In the genomic region with DNA sequence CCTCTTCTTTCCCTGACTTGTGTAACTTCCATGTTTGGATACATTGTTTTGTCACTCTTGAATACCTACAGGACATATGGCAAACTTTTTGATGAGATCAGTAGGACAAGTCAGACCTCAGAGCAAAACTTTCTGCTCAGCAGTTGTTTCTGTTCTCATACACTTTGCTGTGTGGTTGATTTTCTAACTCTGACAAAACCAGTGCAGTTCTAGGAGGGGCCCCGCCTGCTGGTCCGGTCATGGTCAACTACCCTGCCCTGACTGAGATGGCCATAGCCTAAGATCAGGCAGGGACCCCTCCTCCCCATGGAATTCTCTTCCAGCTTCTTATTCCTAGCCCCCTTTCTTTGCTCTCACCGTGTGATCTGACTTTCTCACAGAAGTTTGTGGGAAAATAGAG, we compare ENCODE assay signal across 19 cellular contexts.
DNase-seq lines count a peak whose midpoint lies in the region; ATAC-seq and TF ChIP-seq lines count a peak whose summit lies in the region.
"Had no signal": no experiment of that assay in that cellular context is flagged by ENCODE, and none has a peak within 500 bp of the region (broad histone marks: within the 10 kb centered on the region; RNA-seq: fewer than 3 reads in every experiment).

No MANE protein-coding gene starts in this region.

- H3K27ac Mint-ChIP-seq in activated naive CD8-positive, alpha-beta T cell treated with anti-CD3 and anti-CD28 coated beads for 36 hours, result no peak overlapping the region
- H3K27ac Mint-ChIP-seq: activated naive CD8-positive, alpha-beta T cell; neural progenitor cell had no signal

- H3K27me3 Mint-ChIP-seq in activated naive CD8-positive, alpha-beta T cell treated with anti-CD3 and anti-CD28 coated beads for 36 hours, result peaks cover 14% of the 10 kb centered on the region

- H3K36me3 Mint-ChIP-seq in activated naive CD8-positive, alpha-beta T cell treated with anti-CD3 and anti-CD28 coated beads for 36 hours, result no peaks in the 10 kb centered on the region
- H3K36me3 Mint-ChIP-seq: activated naive CD8-positive, alpha-beta T cell; neural progenitor cell had no signal

- no peaks in the 10 kb centered on the region for H3K9me3 Mint-ChIP-seq in activated naive CD8-positive, alpha-beta T cell treated with anti-CD3 and anti-CD28 coated beads for 36 hours
- H3K9me3 Mint-ChIP-seq: neural progenitor cell had no signal

- H3K9ac ChIP-seq in SK-N-MC (ENCODE audit: insufficient read length) (peak overlapping the region; percentile 35), skeletal muscle satellite cell (ENCODE audit: low read depth, low read length) (peak overlapping the region; percentile 31)
- H3K9ac ChIP-seq: neural progenitor cell had no signal

- no peak overlapping the region for H3K27ac ChIP-seq in SK-N-MC
- H3K27ac ChIP-seq: neural progenitor cell, psoas muscle had no signal

- no peaks in the 10 kb centered on the region for H3K4me1 Mint-ChIP-seq in activated naive CD8-positive, alpha-beta T cell treated with anti-CD3 and anti-CD28 coated beads for 36 hours

- H3K27me3 ChIP-seq in skeletal muscle satellite cell (ENCODE audit: control insufficient read depth, insufficient read depth, low read length), result no peaks in the 10 kb centered on the region
- H3K27me3 ChIP-seq: neural progenitor cell had no signal

- no peak overlapping the region for H3K4me3 Mint-ChIP-seq in activated naive CD8-positive, alpha-beta T cell treated with anti-CD3 and anti-CD28 coated beads for 36 hours
- H3K4me3 Mint-ChIP-seq: activated naive CD8-positive, alpha-beta T cell; neural progenitor cell had no signal

- H3K4me2 ChIP-seq in skeletal muscle satellite cell (ENCODE audit: low read length), result no peak overlapping the region
- H3K4me2 ChIP-seq: neural progenitor cell, smooth muscle cell had no signal

- no peaks in the 10 kb centered on the region for H3K9me3 ChIP-seq in SK-N-MC (ENCODE audit: low read depth, low read length)
- H3K9me3 ChIP-seq in skeletal muscle satellite cell (replicated peaks; ENCODE audit: low read length), result no peaks in the 10 kb centered on the region
- H3K9me3 ChIP-seq: psoas muscle had no signal

- H3K4me1 ChIP-seq in skeletal muscle satellite cell (ENCODE audit: control insufficient read depth, insufficient read depth, low read length), result peaks cover 51% of the 10 kb centered on the region
- H3K4me1 ChIP-seq: neural progenitor cell had no signal

- peak; percentile 42 for ATAC-seq in HG02798 (IDR thresholded peaks at IDR 0.05; ENCODE audit: poor library complexity, unreplicated experiment)
- ATAC-seq: HCT116, K562, left lobe of liver, psoas muscle had no signal

- peak; percentile 9 for TF ChIP-seq CTCF in fibroblast of the aortic adventitia (IDR thresholded peaks at IDR 0.05; ENCODE audit: insufficient read depth, low read length)

- DNase-seq in SK-N-MC (ENCODE audit: low read depth, low spot score), result no peak
- no peak for DNase-seq in fibroblast of the aortic adventitia (ENCODE audit: low read depth)
- no peak for DNase-seq in activated naive CD8-positive, alpha-beta T cell treated with anti-CD3 and anti-CD28 coated beads for 36 hours
- no peak for DNase-seq in DMS153 treated with DMSO at 0.1 percent for 48 hours (lab: John Stamatoyannopoulos, UW; ENCODE audit: unreplicated experiment)
- no peak for DNase-seq in GOT3 (lab: John Stamatoyannopoulos, UW)
- DNase-seq: AML-193, DMS79 treated with DMSO at 0.1 percent for 48 hours, midbrain, NCI-H1694, NCI-H69, psoas muscle had no signal

- H3K36me3 ChIP-seq in SK-N-MC (ENCODE audit: insufficient read depth, low read length), result no peaks in the 10 kb centered on the region
- H3K36me3 ChIP-seq in skeletal muscle satellite cell (ENCODE audit: insufficient read depth, low read length), result no peaks in the 10 kb centered on the region
- H3K36me3 ChIP-seq: neural progenitor cell had no signal

- H3K4me3 ChIP-seq in SK-N-MC (no peak overlapping the region), fibroblast of the aortic adventitia (ENCODE audit: low read depth, low read length) (no peak overlapping the region), skeletal muscle satellite cell (ENCODE audit: low read length) (no peak overlapping the region)
- H3K4me3 ChIP-seq: K562, neural progenitor cell, psoas muscle, smooth muscle cell had no signal
